In genomic region chr7:7618410-7618809, GRCh38 we compare ENCODE assay signal across 10 cellular contexts.
"Had no signal": no experiment of that assay in that cellular context is flagged by ENCODE, and none has a peak within 500 bp of the region (broad histone marks: within the 10 kb centered on the region; RNA-seq: fewer than 3 reads in every experiment).

No MANE protein-coding gene starts in this region.

- DNase-seq: GM23248, GOT3, H7, H9, HCEC 1CT, HFFc6 had no signal

- H2AFZ ChIP-seq: GM23248, GM23338 had no signal

- H3K9ac ChIP-seq: GM23248 had no signal

- H3K4me3 ChIP-seq: GM23248, GM23338, HAP-1 had no signal

- H3K9me3 Mint-ChIP-seq: GM23338, H9, HFFc6 had no signal

- H3K4me2 ChIP-seq: GM23338 had no signal

- ATAC-seq: GM23338, HCT116 had no signal

- H3K9me3 ChIP-seq: HAP-1 had no signal

- FAIRE-seq: H1 had no signal

- H3K4me3 Mint-ChIP-seq: GM23338, H9, HFFc6 had no signal

- H3K27ac Mint-ChIP-seq: GM23338, H9, HFFc6 had no signal

- H3K36me3 ChIP-seq: HAP-1 had no signal

- H3K27ac ChIP-seq: GM23248 had no signal
